In the genomic region with DNA sequence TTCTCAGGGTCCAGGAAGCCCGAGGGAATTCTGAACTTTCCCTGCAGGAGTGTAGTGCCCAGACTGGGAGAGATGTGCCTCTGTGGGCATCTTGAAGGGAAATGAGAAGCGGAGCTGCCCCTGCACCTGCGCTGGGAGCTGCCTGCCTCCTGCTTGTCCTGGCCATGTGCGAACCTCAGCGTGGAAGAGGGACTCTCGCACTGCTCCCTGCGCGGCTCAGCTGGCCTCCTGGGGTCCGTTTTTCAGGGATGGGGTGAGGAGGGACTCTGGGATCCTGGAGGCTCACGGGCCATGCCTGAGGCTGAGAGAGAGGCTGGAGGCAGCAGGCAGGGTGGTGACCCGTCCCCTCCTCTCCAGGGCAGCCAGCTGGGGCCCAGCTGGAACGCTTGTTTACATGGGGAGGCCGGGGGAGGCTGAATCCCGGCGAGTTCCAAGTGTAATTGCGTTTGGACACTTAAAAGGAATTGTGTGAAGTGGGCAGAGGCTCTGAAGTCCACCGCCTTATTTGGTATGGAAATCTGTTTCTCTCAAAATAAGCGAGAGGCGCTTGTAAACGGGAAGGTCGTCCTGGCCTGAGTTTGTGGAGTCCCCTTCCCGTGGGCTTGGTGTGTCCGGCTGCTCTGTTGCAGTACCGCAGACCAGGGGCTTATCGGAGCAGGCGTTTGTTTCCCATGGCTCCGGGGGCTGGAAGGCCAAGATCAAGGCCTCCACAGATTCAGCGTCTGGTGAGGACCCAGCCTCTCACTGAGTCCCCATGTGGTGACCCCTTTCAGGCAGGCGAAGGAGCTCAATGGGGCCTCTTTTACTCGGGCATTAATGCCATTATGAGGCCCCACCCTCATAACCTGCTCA, we compare ENCODE assay signal across 10 cellular contexts. TPM values are rescaled to one million over a fixed set of nuclear protein-coding genes. Genes with fewer than 3 reads are reported as not detected.
DNase-seq lines count a peak whose midpoint lies in the region; TF ChIP-seq lines count a peak whose summit lies in the region.
"Had no signal": no experiment of that assay in that cellular context is flagged by ENCODE, and none has a peak within 500 bp of the region (broad histone marks: within the 10 kb centered on the region; RNA-seq: fewer than 3 reads in every experiment).

No MANE protein-coding gene starts in this region.

- CTCF ChIA-PET in CD4-positive, alpha-beta memory T cell (lab: Charles Lee; ENCODE audit: partially characterized antibody) = no interaction called here

- no peak for TF ChIP-seq POLR2A in Peyer's patch (IDR thresholded peaks at IDR 0.05)
- TF ChIP-seq POLR2A in prostate gland (IDR thresholded peaks at IDR 0.05) = no peak

- H3K4me3 Mint-ChIP-seq in CD4-positive, alpha-beta memory T cell = no peak overlapping the region

- peaks cover 14% of the 10 kb centered on the region for H3K4me1 ChIP-seq in BE2C
- H3K4me1 ChIP-seq in Peyer's patch = peaks cover 0 to 30% (median 0%) of the 10 kb centered on the region in 4 donors
- H3K4me1 ChIP-seq in cardiac muscle cell (ENCODE audit: low read depth) = peaks cover 54% of the 10 kb centered on the region
- no peaks in the 10 kb centered on the region for H3K4me1 ChIP-seq in prostate gland (replicated peaks)
- H3K4me1 ChIP-seq in CD4-positive, alpha-beta memory T cell (ENCODE audit: insufficient read depth, low read length) = no peaks in the 10 kb centered on the region

- no peaks in the 10 kb centered on the region for H3K9me3 ChIP-seq in BE2C
- no peaks in the 10 kb centered on the region for H3K9me3 ChIP-seq in Peyer's patch
- H3K9me3 ChIP-seq in cardiac muscle cell (ENCODE audit: low read depth) = no peaks in the 10 kb centered on the region
- H3K9me3 ChIP-seq in prostate gland = no peaks in the 10 kb centered on the region
- H3K9me3 ChIP-seq in CD4-positive, alpha-beta memory T cell (ENCODE audit: control insufficient read depth in 1 of 2, low read length in 2 of 2) = no peaks in the 10 kb centered on the region
- H3K9me3 ChIP-seq: Caco-2 had no signal

- H3K4me3 ChIP-seq in BE2C (ENCODE audit: low read depth, low read length) (peak overlapping the region; percentile 43), Peyer's patch (peak overlapping the region in 1 of 4 donors; percentile 57), cardiac muscle cell (no peak overlapping the region), prostate gland (peak overlapping the region in 1 of 2 donors; percentile 37)
- no peak overlapping the region for H3K4me3 ChIP-seq in CD4-positive, alpha-beta memory T cell (ENCODE audit: low read length in 2 of 2)

- H3K27ac Mint-ChIP-seq in CD4-positive, alpha-beta memory T cell = no peak overlapping the region

- no peaks in the 10 kb centered on the region for H3K9me3 Mint-ChIP-seq in CD4-positive, alpha-beta memory T cell

- intact Hi-C loops in prostate gland (cut with DNase I) = loop anchor here (1.0 to 5.0 kb wide), 3 partner anchors 34 to 628 kb away; a partner anchor contains a TSS
- intact Hi-C loops in CD4-positive, alpha-beta memory T cell (cut with micrococcal nuclease) = no loop called here

- no peaks in the 10 kb centered on the region for H3K36me3 ChIP-seq in BE2C
- H3K36me3 ChIP-seq in Peyer's patch = no peaks in the 10 kb centered on the region
- H3K36me3 ChIP-seq in cardiac muscle cell = no peaks in the 10 kb centered on the region
- no peaks in the 10 kb centered on the region for H3K36me3 ChIP-seq in prostate gland
- H3K36me3 ChIP-seq in CD4-positive, alpha-beta memory T cell (ENCODE audit: insufficient read depth, low read length) = no peaks in the 10 kb centered on the region

- no peaks in the 10 kb centered on the region for H3K36me3 Mint-ChIP-seq in CD4-positive, alpha-beta memory T cell

- POLR2A ChIA-PET in CD4-positive, alpha-beta memory T cell (lab: Charles Lee; ENCODE audit: partially characterized antibody) = no interaction called here

- H3K27me3 Mint-ChIP-seq in CD4-positive, alpha-beta memory T cell = peaks cover 14 to 15% of the 10 kb centered on the region in 2 donors

- in situ Hi-C loops in G401 (cut with HindIII; ENCODE audit: low sequenced_read_pairs) = no loop called here

- WGBS in prostate gland = 51% methylated on average over 30 of the region's 30 CpGs

- DNase-seq in BE2C (no peak), Peyer's patch (peak in 1 of 3 donors; percentile 72), cardiac muscle cell (ENCODE audit: low read depth in 1 of 2, low spot score in 1 of 2) (peak in 1 of 2 donors; percentile 50), prostate gland (ENCODE audit: low spot score) (no peak), G401 (ENCODE audit: low spot score) (no peak), DMS114 treated with DMSO at 0.1 percent for 48 hours (lab: John Stamatoyannopoulos, UW; ENCODE audit: unreplicated experiment) (no peak), Ammon's horn (ENCODE audit: low spot score) (no peak)
- no peak for DNase-seq in CD4-positive, alpha-beta memory T cell
- DNase-seq: activated CD4-positive, CD25-positive, alpha-beta regulatory T cell had no signal

- no peaks in the 10 kb centered on the region for H3K27me3 ChIP-seq in BE2C
- H3K27me3 ChIP-seq in Peyer's patch = peaks cover 0 to 16% of the 10 kb centered on the region in 2 donors
- no peaks in the 10 kb centered on the region for H3K27me3 ChIP-seq in cardiac muscle cell
- no peaks in the 10 kb centered on the region for H3K27me3 ChIP-seq in prostate gland (replicated peaks; ENCODE audit: insufficient read depth)
- no peaks in the 10 kb centered on the region for H3K27me3 ChIP-seq in CD4-positive, alpha-beta memory T cell (ENCODE audit: insufficient read depth, low read length)

- peak overlapping the region; percentile 72 to 96 (median 79) for H3K27ac ChIP-seq in Peyer's patch
- peak overlapping the region; percentile 77 for H3K27ac ChIP-seq in cardiac muscle cell
- peak overlapping the region; percentile 84 to 87 for H3K27ac ChIP-seq in prostate gland
- no peak overlapping the region for H3K27ac ChIP-seq in CD4-positive, alpha-beta memory T cell (ENCODE audit: low read depth, low read length)

- H3K4me1 Mint-ChIP-seq in CD4-positive, alpha-beta memory T cell = peaks cover 0 to 10% (median 4%) of the 10 kb centered on the region in 4 donors

- no peak for TF ChIP-seq CTCF in BE2C (IDR thresholded peaks at IDR 0.05; ENCODE audit: low read depth, low read length)
- TF ChIP-seq CTCF in Peyer's patch (IDR thresholded peaks at IDR 0.05) = no peak
- TF ChIP-seq CTCF in cardiac muscle cell (IDR thresholded peaks at IDR 0.05; ENCODE audit: low read depth, low read length) = no peak
- TF ChIP-seq CTCF in prostate gland (IDR thresholded peaks at IDR 0.05) = no peak

RNA-seq across cellular contexts. Expression of a gene that starts 1.3 kb away (rescaled TPM):
- polyA plus RNA-seq in BE2C (2012; ENCODE audit: insufficient read depth, insufficient read length, low read depth) = not detected
- total RNA-seq in Peyer's patch (10 to 100 TPM in 1 of 4 donors, 1 to 10 TPM in 3; 4.2 to 21.9 (median 5.2) TPM), cardiac muscle cell (11.2 and 13.8 TPM in 2 replicates), prostate gland (10 to 100 TPM; 20.0 to 53.3 TPM)
- polyA plus RNA-seq in cardiac muscle cell = 9.3 and 9.7 TPM in 2 replicates
- total RNA-seq in G401 (2014; rRNA removed; shearing (Covaris generic)) = 0.18 TPM in 1 of 2 replicates, not detected in the other
- total RNA-seq in CD4-positive, alpha-beta memory T cell = not detected
- polyA plus RNA-seq in CD4-positive, alpha-beta memory T cell = not detected

RNA-seq across cellular contexts. Expression of a gene that starts 33.5 kb away (rescaled TPM):
- not detected for polyA plus RNA-seq in BE2C (2012; ENCODE audit: insufficient read depth, insufficient read length, low read depth)
- not detected for total RNA-seq in Peyer's patch
- total RNA-seq in cardiac muscle cell = not detected in 2 replicates
- not detected in 2 replicates for polyA plus RNA-seq in cardiac muscle cell
- total RNA-seq in prostate gland = not detected
- not detected in 2 replicates for total RNA-seq in G401 (2014; rRNA removed; shearing (Covaris generic))
- total RNA-seq in CD4-positive, alpha-beta memory T cell = not detected
- under 1 TPM in 1 of 2 donors, not detected in 1; 0.48 TPM for polyA plus RNA-seq in CD4-positive, alpha-beta memory T cell
- total RNA-seq: Caco-2 had no signal

RNA-seq across cellular contexts. Expression of a gene that starts 34.4 kb away (rescaled TPM):
- 17.3 TPM for polyA plus RNA-seq in BE2C (2012; ENCODE audit: insufficient read depth, insufficient read length, low read depth)
- total RNA-seq in Peyer's patch (10 to 100 TPM; 22.4 to 42.5 (median 33.0) TPM), cardiac muscle cell (25.5 and 39.4 TPM in 2 replicates), prostate gland (10 to 100 TPM; 17.6 to 31.0 TPM)
- 42.2 and 50.1 TPM in 2 replicates for polyA plus RNA-seq in cardiac muscle cell
- 13.2 and 17.2 TPM in 2 replicates for total RNA-seq in G401 (2014; rRNA removed; shearing (Covaris generic))
- 10 to 100 TPM; 22.4 to 23.0 TPM for total RNA-seq in CD4-positive, alpha-beta memory T cell
- polyA plus RNA-seq in CD4-positive, alpha-beta memory T cell = 1 to 10 TPM; 6.6 to 7.2 TPM
